ENCODE assay signal across 17 cellular contexts in the genomic region with DNA sequence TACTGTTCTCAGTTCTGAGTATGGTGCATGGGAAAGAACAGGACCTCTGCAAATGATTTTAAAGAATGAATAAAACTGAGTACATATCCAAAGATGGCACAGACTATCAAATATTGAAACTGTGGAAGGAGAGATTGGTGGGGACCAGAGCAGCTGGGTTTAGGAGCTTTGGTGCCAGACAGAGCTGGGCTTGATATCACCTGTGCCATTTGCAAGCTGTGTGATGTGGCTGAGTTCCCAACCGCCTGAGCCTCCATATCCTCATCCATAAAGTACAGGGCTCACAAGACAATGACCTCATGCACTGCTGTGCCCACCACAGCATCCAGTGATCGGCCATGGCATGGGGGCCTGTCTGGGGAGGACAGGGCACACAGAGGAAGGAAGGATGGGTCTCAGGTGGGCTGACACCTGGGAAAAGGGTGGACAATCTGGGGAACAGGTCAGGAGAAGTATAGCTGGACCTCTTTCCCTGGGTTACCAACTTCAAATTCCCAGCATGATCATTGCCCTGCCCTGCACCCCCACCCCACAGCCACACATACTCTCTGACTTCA.
DNase-seq lines count a peak whose midpoint lies in the region; ATAC-seq, FAIRE-seq and TF ChIP-seq lines count a peak whose summit lies in the region.
"Had no signal": no experiment of that assay in that cellular context is flagged by ENCODE, and none has a peak within 500 bp of the region (broad histone marks: within the 10 kb centered on the region; RNA-seq: fewer than 3 reads in every experiment).

No MANE protein-coding gene starts in this region.

- WGBS in body of pancreas, 2 donors, result 35 to 80% methylated on average over 2 of the region's 2 CpGs
- WGBS in endodermal cell (ENCODE audit: insufficient coverage in 1 of 2, insufficient read length in 1 of 2), 2 experiments, result 79 to 100% methylated on average over 1 to 2 of the region's 2 CpGs
- 0% methylated on average over 1 of the region's 2 CpGs for WGBS in HepG2 (ENCODE audit: low lambda C conversion rate)

- H4K20me1 ChIP-seq in HepG2 (ENCODE audit: insufficient read depth, low read length), result no peaks in the 10 kb centered on the region
- H4K20me1 ChIP-seq: BLaER1 treated with 17β-estradiol and CSF1 and Interleukin-3, amounts not matched to agents 10 nM and 100 nM had no signal

- DNase-seq in body of pancreas, result peak in 3 of 4 donors; percentile 48 to 69 (median 63)
- DNase-seq in endodermal cell, result peak; percentile 16
- no peak for DNase-seq in HepG2 (ENCODE audit: low spot score)
- peak; percentile 10 for DNase-seq in ureter (ENCODE audit: low spot score)
- no peak for DNase-seq in hippocampal formation (lab: John Stamatoyannopoulos, UW)
- DNase-seq in T-helper 1 cell, result no peak
- DNase-seq: Calu3, DMS79 treated with DMSO at 0.1 percent for 48 hours, GF-D8 had no signal

- intact Hi-C loops in body of pancreas (cut with DNase I), result no loop called here
- intact Hi-C loops in HepG2 (cut with micrococcal nuclease; ENCODE audit: unreplicated experiment), result no loop called here

- H3K27me3 Mint-ChIP-seq in endodermal cell (ENCODE audit: insufficient read depth), result peaks cover 16% of the 10 kb centered on the region

- no peaks in the 10 kb centered on the region for H3K79me2 ChIP-seq in HepG2 (ENCODE audit: insufficient read depth, low read length)

- no peak overlapping the region for H3K4me3 ChIP-seq in body of pancreas
- no peak overlapping the region for H3K4me3 ChIP-seq in endodermal cell (ENCODE audit: low read length)
- no peak overlapping the region for H3K4me3 ChIP-seq in HepG2 (replicated peaks in 1 of 3; ENCODE audit: insufficient read depth in 1 of 3, low read depth in 2 of 3, low read length in 3 of 3)
- H3K4me3 ChIP-seq: BLaER1 treated with 17β-estradiol and CSF1 and Interleukin-3, amounts not matched to agents 10 nM and 100 nM; GM23338 had no signal

- peaks cover 14% of the 10 kb centered on the region for H3K4me1 Mint-ChIP-seq in endodermal cell
- H3K4me1 Mint-ChIP-seq: B cell had no signal

- TF ChIP-seq EP300 in HepG2 (IDR thresholded peaks at IDR 0.05; ENCODE audit: low read depth in 2 of 2, low read length in 2 of 2) (no peak), HepG2 (CRISPR knock-in tag; IDR thresholded peaks at IDR 0.05; ENCODE audit: borderline replicate concordance) (no peak)

- TF ChIP-seq CTCF in body of pancreas (IDR thresholded peaks at IDR 0.05) (no peak), endodermal cell (conservative IDR thresholded peaks at IDR 0.05) (no peak), HepG2 (CRISPR knock-in tag; IDR thresholded peaks at IDR 0.05) (no peak)

- no peak overlapping the region for H3K4me2 ChIP-seq in HepG2 (ENCODE audit: low read depth, low read length)
- H3K4me2 ChIP-seq: BLaER1 treated with 17β-estradiol and CSF1 and Interleukin-3, amounts not matched to agents 10 nM and 100 nM; GM23338 had no signal

- H3K4me3 Mint-ChIP-seq in endodermal cell, result no peak overlapping the region
- H3K4me3 Mint-ChIP-seq: B cell; CD8-positive, alpha-beta T cell; GM23338; IgD-negative memory B cell had no signal

- H3K27ac ChIP-seq in body of pancreas (no peak overlapping the region), endodermal cell (ENCODE audit: low read depth, low read length) (no peak overlapping the region), HepG2 (ENCODE audit: extremely low read length, insufficient read depth, low read length) (no peak overlapping the region)
- H3K27ac ChIP-seq: BLaER1 treated with 17β-estradiol and CSF1 and Interleukin-3, amounts not matched to agents 10 nM and 100 nM had no signal

- POLR2A ChIA-PET in HepG2 (lab: Yijun Ruan, JAX), result no interaction called here

- H3K36me3 Mint-ChIP-seq in endodermal cell (ENCODE audit: low read depth), result no peaks in the 10 kb centered on the region
- H3K36me3 Mint-ChIP-seq: CD8-positive, alpha-beta T cell; IgD-negative memory B cell had no signal

- H2AFZ ChIP-seq in HepG2 (ENCODE audit: low read length), result no peak overlapping the region
- H2AFZ ChIP-seq: GM23338 had no signal

- TF ChIP-seq POLR2A in body of pancreas (IDR thresholded peaks at IDR 0.05) (no peak), HepG2 (IDR thresholded peaks at IDR 0.05; ENCODE audit: insufficient read depth in 1 of 2, low read depth in 2 of 2, low read length in 2 of 2) (no peak)

- TF ChIP-seq RAD21 in HepG2 (CRISPR knock-in tag; IDR thresholded peaks at IDR 0.05), result no peak

- H3K9me3 Mint-ChIP-seq in endodermal cell, result peaks cover 7% of the 10 kb centered on the region
- H3K9me3 Mint-ChIP-seq: CD8-positive, alpha-beta T cell had no signal

- H3K4me1 ChIP-seq in body of pancreas (peaks cover 6% of the 10 kb centered on the region), endodermal cell (ENCODE audit: control insufficient read depth, insufficient read depth, low read length) (no peaks in the 10 kb centered on the region), HepG2 (ENCODE audit: insufficient read depth, low read length) (no peaks in the 10 kb centered on the region)
- H3K4me1 ChIP-seq: BLaER1 treated with 17β-estradiol and CSF1 and Interleukin-3, amounts not matched to agents 10 nM and 100 nM had no signal

- H3K36me3 ChIP-seq in body of pancreas (replicated peaks in 1 of 2; ENCODE audit: insufficient read depth in 1 of 2, low read depth in 2 of 2), result no peaks in the 10 kb centered on the region
- no peaks in the 10 kb centered on the region for H3K36me3 ChIP-seq in endodermal cell (ENCODE audit: control insufficient read depth, insufficient read depth, low read length)
- H3K36me3 ChIP-seq in HepG2 (replicated peaks in 1 of 2; ENCODE audit: control insufficient read depth in 1 of 2, insufficient read depth in 2 of 2, low read length in 2 of 2), result no peaks in the 10 kb centered on the region
- H3K36me3 ChIP-seq: BLaER1 treated with 17β-estradiol and CSF1 and Interleukin-3, amounts not matched to agents 10 nM and 100 nM had no signal

- in situ Hi-C loops in HepG2 (cut with HindIII; ENCODE audit: extremely low pct_ligation_motif_present, low pct_unique_long_range_greater_than_20kb), result no loop called here

- no peak for FAIRE-seq in HepG2 (lab: Jason Lieb, UNC)
- FAIRE-seq: H54, HTR-8/SVneo had no signal

- CTCF ChIA-PET in HepG2 (lab: Yijun Ruan, JAX; ENCODE audit: low intra/inter-chr PET ratio, low total read pairs), result no interaction called here

- H3K9ac ChIP-seq in endodermal cell (ENCODE audit: extremely low read depth, low read length, poor library complexity, severe bottlenecking), result no peak overlapping the region
- H3K9ac ChIP-seq in HepG2 (ENCODE audit: insufficient read depth, low read depth, low read length), result no peak overlapping the region
- H3K9ac ChIP-seq: BLaER1 treated with 17β-estradiol and CSF1 and Interleukin-3, amounts not matched to agents 10 nM and 100 nM had no signal

- no peak overlapping the region for H3K27ac Mint-ChIP-seq in endodermal cell
- H3K27ac Mint-ChIP-seq: B cell; CD8-positive, alpha-beta T cell; GM23338; IgD-negative memory B cell had no signal

- BruUV-seq in HepG2 (replicated peaks; lab: Mats Ljungman, UMichigan), result no TSS peak

- H3K27me3 ChIP-seq in body of pancreas (no peaks in the 10 kb centered on the region), endodermal cell (ENCODE audit: control insufficient read depth, insufficient read depth, low read length, poor library complexity, severe bottlenecking) (no peaks in the 10 kb centered on the region), HepG2 (ENCODE audit: control insufficient read depth in 1 of 2, insufficient read depth in 2 of 2, low read length in 2 of 2) (peaks cover 3 to 36% of the 10 kb centered on the region in 2 experiments; a peak in 3 of 5 replicates)
- H3K27me3 ChIP-seq: BLaER1 treated with 17β-estradiol and CSF1 and Interleukin-3, amounts not matched to agents 10 nM and 100 nM had no signal

- H3K9me3 ChIP-seq in body of pancreas (no peaks in the 10 kb centered on the region), endodermal cell (ENCODE audit: control insufficient read depth, low read length) (no peaks in the 10 kb centered on the region), HepG2 (ENCODE audit: low read length) (no peaks in the 10 kb centered on the region)

- ATAC-seq in body of pancreas (no peak), HepG2 (no peak), HG03175 (IDR thresholded peaks at IDR 0.05; ENCODE audit: unreplicated experiment) (no peak)
- ATAC-seq: CD8-positive, alpha-beta T cell; GM23338 had no signal

TF ChIP-seq in HepG2, 621 proteins besides CTCF, POLR2A, EP300 and RAD21:
- TF ChIP-seq ATF7 (IDR thresholded peaks at IDR 0.05) (0 out of 2 replicates have a peak, but pooled peaks have one; percentile 38), ATF7 (CRISPR knock-in tag; IDR thresholded peaks at IDR 0.05) (no peak), KMT2B (CRISPR knock-in tag; IDR thresholded peaks at IDR 0.05) (no peak), TEAD3 (CRISPR knock-in tag; optimal IDR thresholded peaks at IDR 0.05; ENCODE audit: borderline replicate concordance) (no peak)
- TF ChIP-seq, protein P1, sequence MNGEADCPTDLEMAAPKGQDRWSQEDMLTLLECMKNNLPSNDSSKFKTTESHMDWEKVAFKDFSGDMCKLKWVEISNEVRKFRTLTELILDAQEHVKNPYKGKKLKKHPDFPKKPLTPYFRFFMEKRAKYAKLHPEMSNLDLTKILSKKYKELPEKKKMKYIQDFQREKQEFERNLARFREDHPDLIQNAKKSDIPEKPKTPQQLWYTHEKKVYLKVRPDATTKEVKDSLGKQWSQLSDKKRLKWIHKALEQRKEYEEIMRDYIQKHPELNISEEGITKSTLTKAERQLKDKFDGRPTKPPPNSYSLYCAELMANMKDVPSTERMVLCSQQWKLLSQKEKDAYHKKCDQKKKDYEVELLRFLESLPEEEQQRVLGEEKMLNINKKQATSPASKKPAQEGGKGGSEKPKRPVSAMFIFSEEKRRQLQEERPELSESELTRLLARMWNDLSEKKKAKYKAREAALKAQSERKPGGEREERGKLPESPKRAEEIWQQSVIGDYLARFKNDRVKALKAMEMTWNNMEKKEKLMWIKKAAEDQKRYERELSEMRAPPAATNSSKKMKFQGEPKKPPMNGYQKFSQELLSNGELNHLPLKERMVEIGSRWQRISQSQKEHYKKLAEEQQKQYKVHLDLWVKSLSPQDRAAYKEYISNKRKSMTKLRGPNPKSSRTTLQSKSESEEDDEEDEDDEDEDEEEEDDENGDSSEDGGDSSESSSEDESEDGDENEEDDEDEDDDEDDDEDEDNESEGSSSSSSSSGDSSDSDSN (CRISPR knock-in tag; IDR thresholded peaks at IDR 0.05), result no peak

Comparison
In these comparisons a context has a peak if more than half of its experiments do, and no peak if none do; other contexts are left out.
1. DNase-seq: peak in body of pancreas (3 of 4), endodermal cell (single experiment) and ureter (single experiment); none in HepG2 (single experiment), hippocampal formation (0 of 2) and T-helper 1 cell (0 of 5).